ENCODE assay signal across 8 cellular contexts in the genomic region with DNA sequence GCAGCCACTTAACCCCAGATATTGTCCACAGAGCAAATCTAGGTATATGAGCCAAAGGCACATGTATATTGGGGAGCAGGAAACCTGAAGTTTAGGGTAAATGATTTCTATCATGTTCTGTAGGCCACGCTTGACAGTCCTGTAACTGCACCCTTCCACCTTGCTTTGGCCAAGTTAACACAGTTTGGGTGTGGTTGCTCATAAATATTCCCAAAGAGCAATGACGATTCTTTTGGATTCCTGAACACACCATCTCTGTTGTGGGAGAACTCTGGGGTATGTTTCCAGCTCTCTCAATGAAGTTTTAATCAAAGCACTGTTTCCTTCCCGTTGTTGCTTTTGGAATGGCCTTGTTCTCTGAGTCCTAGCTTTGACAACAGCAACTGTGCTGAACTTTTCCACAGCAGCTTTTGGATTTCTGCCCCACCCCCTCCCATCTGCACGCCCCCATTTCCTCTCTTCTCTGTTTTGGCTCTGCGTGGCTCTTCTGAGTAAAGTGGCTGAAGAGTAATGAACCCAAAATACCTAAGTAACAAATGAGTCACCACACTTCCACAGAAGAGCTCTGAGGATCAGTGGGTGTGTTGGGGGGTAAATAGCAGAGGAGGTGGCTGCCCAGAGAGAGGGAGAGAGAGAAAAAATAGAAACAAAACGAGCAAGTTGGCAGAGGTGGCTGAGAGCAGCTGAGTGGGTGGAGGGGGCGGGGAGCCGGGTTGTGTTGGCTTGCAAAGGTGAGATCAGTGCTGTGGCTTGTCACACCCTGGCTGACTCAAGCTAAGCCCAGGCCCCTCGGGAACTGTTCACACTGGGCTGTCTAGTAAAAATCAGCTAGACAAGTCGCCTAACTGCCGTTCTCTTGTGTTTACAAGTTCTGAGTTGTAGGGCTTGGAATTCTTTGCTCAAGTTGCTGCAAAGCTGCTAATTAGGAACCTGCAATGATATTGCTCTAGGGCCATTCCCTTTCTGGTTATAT. TPM values are rescaled to one million over a fixed set of nuclear protein-coding genes. Genes with fewer than 3 reads are reported as not detected.
DNase-seq lines count a peak whose midpoint lies in the region; ATAC-seq and TF ChIP-seq lines count a peak whose summit lies in the region.

No MANE protein-coding gene starts in this region.

- no peaks in the 10 kb centered on the region for H3K36me3 Mint-ChIP-seq in CD14-positive monocyte

- no peak overlapping the region for H3K4me3 ChIP-seq in left lung

- H3K36me3 ChIP-seq in left lung: no peaks in the 10 kb centered on the region

- no peak overlapping the region for H3K4me3 Mint-ChIP-seq in CD14-positive monocyte

- H3K4me1 Mint-ChIP-seq in CD14-positive monocyte: peaks cover 14% of the 10 kb centered on the region

- DNase-seq in ELF-1 (ENCODE audit: low read depth, low spot score) (peak; percentile 89), HuH-7.5 (ENCODE audit: low spot score) (peak; percentile 43), left lung (peak; percentile 88 to 90), CD14-positive monocyte (ENCODE audit: low spot score) (no peak)
- DNase-seq in activated CD4-positive, CD25-positive, alpha-beta regulatory T cell (lab: John Stamatoyannopoulos, UW): peak; percentile 83 to 91 (median 84)
- peak; percentile 72 for DNase-seq in central memory CD4-positive, alpha-beta T cell
- peak; percentile 96 for DNase-seq in stimulated activated CD4-positive, alpha-beta T cell treated with anti-CD3 and anti-CD28 coated beads, Interleukin-4, amount 100 ng/mL, for 1 hour

- peaks cover 0 to 3% (median 0%) of the 10 kb centered on the region in 7 donors for H3K9me3 Mint-ChIP-seq in CD14-positive monocyte

- H3K27me3 ChIP-seq in left lung: no peaks in the 10 kb centered on the region

- H3K27ac ChIP-seq in left lung: peak overlapping the region; percentile 58 to 73

- intact Hi-C loops in left lung (cut with DNase I) (no loop called here), CD14-positive monocyte (cut with micrococcal nuclease) (no loop called here)

- TF ChIP-seq CTCF in left lung (IDR thresholded peaks at IDR 0.05): no peak
- no peak for TF ChIP-seq CTCF in CD14-positive monocyte (IDR thresholded peaks at IDR 0.05)

- peaks cover 0 to 3% (median 0%) of the 10 kb centered on the region in 3 donors for H3K27me3 Mint-ChIP-seq in CD14-positive monocyte (ENCODE audit: low read depth in 3 of 3)

- H3K27ac Mint-ChIP-seq in CD14-positive monocyte: peak overlapping the region in 1 of 7 donors; percentile 4

- no peaks in the 10 kb centered on the region for H3K9me3 ChIP-seq in left lung

- H3K4me1 ChIP-seq in left lung: peaks cover 29 to 46% of the 10 kb centered on the region in 2 donors

- ATAC-seq in GM21619 (IDR thresholded peaks at IDR 0.05; ENCODE audit: unreplicated experiment) (peak; percentile 78), left lung (peak; percentile 94)

RNA-seq across cellular contexts. Expression of a gene that starts 26.9 kb away (rescaled TPM):
- 100 to 1,000 TPM; 102 to 121 TPM for total RNA-seq in left lung
- 10 to 100 TPM; 41.2 to 75.3 TPM for polyA plus RNA-seq in CD14-positive monocyte
